15 cellular contexts compared by ENCODE assay signal in the genomic region with DNA sequence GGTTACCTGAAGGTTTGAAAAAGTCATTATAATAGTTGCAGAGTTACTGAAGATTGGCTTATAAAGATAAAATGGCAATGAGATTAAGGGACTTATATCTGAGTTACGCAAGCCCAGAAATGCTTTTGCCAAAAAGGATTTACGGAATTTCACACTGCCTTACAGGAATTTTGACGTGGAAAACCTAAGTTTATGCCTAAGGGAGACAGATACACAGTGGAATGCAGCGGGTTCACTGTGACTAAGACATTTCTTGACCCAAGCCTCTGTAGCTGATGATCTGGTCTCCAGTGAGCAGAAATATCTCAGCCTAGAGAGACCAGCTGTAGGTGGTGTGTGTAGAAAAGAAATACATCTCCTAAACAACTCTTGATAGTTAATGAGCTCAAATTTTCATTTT. TPM values are rescaled to one million over a fixed set of nuclear protein-coding genes. Genes with fewer than 3 reads are reported as not detected.
DNase-seq lines count a peak whose midpoint lies in the region; ATAC-seq and TF ChIP-seq lines count a peak whose summit lies in the region.
"Had no signal": no experiment of that assay in that cellular context is flagged by ENCODE, and none has a peak within 500 bp of the region (broad histone marks: within the 10 kb centered on the region; RNA-seq: fewer than 3 reads in every experiment).

No MANE protein-coding gene starts in this region.

- dilution Hi-C loops in mammary epithelial cell (cut with HindIII; ENCODE audit: low sequenced_read_pairs) = no loop called here

- H3K4me3 ChIP-seq in AG04450 (ENCODE audit: low read depth, low read length) (no peak overlapping the region), mammary epithelial cell (replicated peaks in 1 of 3; ENCODE audit: insufficient read depth in 1 of 3, low read depth in 2 of 3, low read length in 3 of 3) (no peak overlapping the region), WERI-Rb-1 (ENCODE audit: low read depth, low read length) (no peak overlapping the region), testis (no peak overlapping the region)
- H3K4me3 ChIP-seq: tibial nerve had no signal

- H3K27me3 ChIP-seq in AG04450 (ENCODE audit: control insufficient read depth, insufficient read depth, low read length) = no peaks in the 10 kb centered on the region
- H3K27me3 ChIP-seq in mammary epithelial cell (ENCODE audit: insufficient read depth, low read length) = no peaks in the 10 kb centered on the region
- H3K27me3 ChIP-seq in WERI-Rb-1 (ENCODE audit: insufficient read depth, low read depth, severe bottlenecking) = peaks cover 9% of the 10 kb centered on the region
- no peaks in the 10 kb centered on the region for H3K27me3 ChIP-seq in testis
- H3K27me3 ChIP-seq: tibial nerve had no signal

- no peaks in the 10 kb centered on the region for H4K20me1 ChIP-seq in mammary epithelial cell (ENCODE audit: insufficient read depth, low read length)

- CTCF ChIA-PET in AG04450 (lab: Charles Lee) (interaction anchor here (0.6 to 4.4 kb wide), 4 partner anchors 9 to 227 kb away, joined by 3 to 38 read pairs (median 4); partner anchors contain the start of gene EXO1), mammary epithelial cell (lab: Charles Lee; ENCODE audit: low non-redundant PET) (no interaction called here)

- DNase-seq in AG04450 (ENCODE audit: low read depth, low spot score) = peak; percentile 94
- DNase-seq in LHCN-M2 (ENCODE audit: low read depth) = peak; percentile 73
- DNase-seq in mammary epithelial cell = no peak
- peak; percentile 7 for DNase-seq in kidney glomerular epithelial cell (lab: John Stamatoyannopoulos, UW)
- no peak for DNase-seq in SIG-M5 treated with dmso at 0.1 percent for 504 hours (lab: John Stamatoyannopoulos, UW; ENCODE audit: unreplicated experiment)
- no peak for DNase-seq in WERI-Rb-1
- DNase-seq in testis = no peak
- DNase-seq: activated CD4-positive, alpha-beta T cell treated with anti-CD3 and anti-CD28 coated beads, Interleukin-2, amount 10 ng/mL, durations not matched to agents 7 days and 5 days; aorta; DMS79 treated with DMSO at 0.1 percent for 48 hours; MM.1S; NCI-H2107; nucleus accumbens had no signal

- BruUV-seq in mammary epithelial cell (replicated peaks; lab: Mats Ljungman, UMichigan) = no TSS peak

- WGBS in mammary epithelial cell (ENCODE audit: low coverage, missing lambda C conversion rate) = 54% methylated on average over 4 of the region's 4 CpGs
- 89 to 90% methylated on average over 4 of the region's 4 CpGs for WGBS in testis, 2 donors

- POLR2A ChIA-PET in AG04450 (lab: Yijun Ruan, JAX) = interaction anchor here (0.8 to 1.6 kb wide), 7 partner anchors 10 to 321 kb away, joined by 3 to 7 read pairs (median 4); partner anchors contain the start of genes CHML, EXO1, FH and OPN3

- H3K9ac ChIP-seq in mammary epithelial cell (ENCODE audit: insufficient read depth, low read length) = no peak overlapping the region

- H3K27ac ChIP-seq in AG04450 (ENCODE audit: low read depth, low read length) = peak overlapping the region; percentile 92
- no peak overlapping the region for H3K27ac ChIP-seq in mammary epithelial cell (ENCODE audit: insufficient read depth, low read depth, low read length)
- no peak overlapping the region for H3K27ac ChIP-seq in WERI-Rb-1
- H3K27ac ChIP-seq in testis = no peak overlapping the region
- H3K27ac ChIP-seq: tibial nerve had no signal

- intact Hi-C loops in mammary epithelial cell (cut with micrococcal nuclease) = no loop called here
- intact Hi-C loops in testis (cut with DNase I; ENCODE audit: low total_unique reads) = loop anchor here (10.0 kb wide), 1 partner anchor 223 kb away; no protein-coding TSS in a partner anchor

- H3K9me3 ChIP-seq in AG04450 (ENCODE audit: control insufficient read depth, insufficient read depth, low read length) = no peaks in the 10 kb centered on the region
- no peaks in the 10 kb centered on the region for H3K9me3 ChIP-seq in mammary epithelial cell (replicated peaks; ENCODE audit: insufficient read depth, low read length)
- no peaks in the 10 kb centered on the region for H3K9me3 ChIP-seq in WERI-Rb-1 (ENCODE audit: severe bottlenecking)
- H3K9me3 ChIP-seq in testis = no peaks in the 10 kb centered on the region
- H3K9me3 ChIP-seq: tibial nerve had no signal

- in situ Hi-C loops in mammary epithelial cell (cut with MboI; ENCODE audit: low sequenced_read_pairs in 2 of 2) = loop anchor here (5.0 to 10.0 kb wide), 3 partner anchors 213 to 313 kb away; no protein-coding TSS in a partner anchor

- no peak for TF ChIP-seq POLR2A in testis (IDR thresholded peaks at IDR 0.05)

- H2AFZ ChIP-seq in mammary epithelial cell (ENCODE audit: low read depth, low read length) = peak overlapping the region; percentile 54

- TF ChIP-seq CTCF in AG04450 (IDR thresholded peaks at IDR 0.05; ENCODE audit: low read depth, low read length) (no peak), mammary epithelial cell (conservative IDR thresholded peaks at IDR 0.05 in 1 of 2, IDR thresholded peaks at IDR 0.05 in 1 of 2; ENCODE audit: extremely low read depth in 1 of 2, insufficient read depth in 1 of 2, low read depth in 1 of 2, low read length in 2 of 2) (no peak), WERI-Rb-1 (IDR thresholded peaks at IDR 0.05; ENCODE audit: low read depth, low read length) (no peak), testis (IDR thresholded peaks at IDR 0.05) (no peak)

- ATAC-seq in GM21717 (IDR thresholded peaks at IDR 0.05; ENCODE audit: unreplicated experiment) = no peak

- H3K4me1 ChIP-seq in mammary epithelial cell (ENCODE audit: insufficient read depth, low read length) (peaks cover 11% of the 10 kb centered on the region), testis (no peaks in the 10 kb centered on the region)

- H3K4me2 ChIP-seq in mammary epithelial cell (ENCODE audit: insufficient read depth, low read depth, low read length) = no peak overlapping the region

- H3K79me2 ChIP-seq in mammary epithelial cell (ENCODE audit: insufficient read depth, low read length) = no peaks in the 10 kb centered on the region

- H3K36me3 ChIP-seq in mammary epithelial cell (ENCODE audit: insufficient read depth, low read length) (no peaks in the 10 kb centered on the region), WERI-Rb-1 (no peaks in the 10 kb centered on the region), testis (ENCODE audit: low read depth, missing control alignments) (no peaks in the 10 kb centered on the region)
- H3K36me3 ChIP-seq: tibial nerve had no signal

RNA-seq across cellular contexts. Expression of gene EXO1, which starts 10.1 kb away (rescaled TPM):
- polyA plus RNA-seq in AG04450 (2011; rRNA removed) (2.9 and 4.3 TPM in 2 replicates), mammary epithelial cell (11.0 TPM), testis (ENCODE audit: insufficient read depth, low read depth, low replicate concordance) (8.3 TPM)
- polyA minus RNA-seq in AG04450 (2011; rRNA and poly(A)+ RNA removed) = 4.5 and 4.6 TPM in 2 replicates
- total RNA-seq in LHCN-M2 (2014; rRNA removed) (34.2 and 37.7 TPM in 2 replicates), mammary epithelial cell (10 to 100 TPM in 1 of 2 donors, 1 to 10 TPM in 1; 3.3 to 21.4 TPM), testis (1 to 10 TPM; 8.2 to 8.4 TPM)
- 5.8 TPM for polyA plus RNA-seq in LHCN-M2 (2012)
- 32.2 TPM for polyA minus RNA-seq in mammary epithelial cell

Comparison
In these comparisons a context has a peak if more than half of its experiments do, and no peak if none do; other contexts are left out.
1. DNase-seq: peak in AG04450 (single experiment), LHCN-M2 (single experiment) and kidney glomerular epithelial cell (single experiment); none in mammary epithelial cell (single experiment), SIG-M5 treated with dmso at 0.1 percent for 504 hours (single experiment), WERI-Rb-1 (single experiment) and testis (single experiment).